Comparison of ENCODE assay signal across 13 cellular contexts in genomic region chr3:65030847-65031463, GRCh38.
A peak's percentile ranks its signal among the peaks of the same experiment; 100 is the strongest.
DNase-seq lines count a peak whose midpoint lies in the region; ATAC-seq, FAIRE-seq and TF ChIP-seq lines count a peak whose summit lies in the region.
"Had no signal": no experiment of that assay in that cellular context is flagged by ENCODE, and none has a peak within 500 bp of the region (broad histone marks: within the 10 kb centered on the region; RNA-seq: fewer than 3 reads in every experiment).

No MANE protein-coding gene starts in this region.

- H3K9ac ChIP-seq in HepG2 (ENCODE audit: insufficient read depth, low read depth, low read length): no peak overlapping the region

- no peak for TF ChIP-seq EP300 in HepG2 (IDR thresholded peaks at IDR 0.05; ENCODE audit: low read depth in 2 of 2, low read length in 2 of 2)
- no peak for TF ChIP-seq EP300 in HepG2 (CRISPR knock-in tag; IDR thresholded peaks at IDR 0.05; ENCODE audit: borderline replicate concordance)

- no peaks in the 10 kb centered on the region for H3K9me3 ChIP-seq in SJCRH30 (replicated peaks)
- H3K9me3 ChIP-seq in mucosa of descending colon: no peaks in the 10 kb centered on the region
- H3K9me3 ChIP-seq in HepG2 (ENCODE audit: low read length): no peaks in the 10 kb centered on the region
- H3K9me3 ChIP-seq: HAP-1 had no signal

- peaks cover 4% of the 10 kb centered on the region for H3K36me3 Mint-ChIP-seq in type B pancreatic cell
- H3K36me3 Mint-ChIP-seq: naive B cell had no signal

- no peak for ATAC-seq in mucosa of descending colon
- ATAC-seq in HepG2: no peak

- CTCF ChIA-PET in HepG2 (lab: Yijun Ruan, JAX; ENCODE audit: low intra/inter-chr PET ratio, low total read pairs): no interaction called here

- POLR2A ChIA-PET in HepG2 (lab: Yijun Ruan, JAX): no interaction called here

- H3K27ac Mint-ChIP-seq in type B pancreatic cell: peak overlapping the region; percentile 3
- H3K27ac Mint-ChIP-seq: naive B cell; stimulated activated naive CD8-positive, alpha-beta T cell treated with anti-CD3 and anti-CD28 coated beads, Interleukin-15, Interleukin-2, amounts not matched to agents 100 ng/mL and 50 ng/mL, for 24 hours had no signal

- no peak overlapping the region for H2AFZ ChIP-seq in HepG2 (ENCODE audit: low read length)

- H3K79me2 ChIP-seq in HepG2 (ENCODE audit: insufficient read depth, low read length): no peaks in the 10 kb centered on the region

- H3K27ac ChIP-seq in SJCRH30 (no peak overlapping the region), coronary artery (no peak overlapping the region), HepG2 (ENCODE audit: extremely low read length, insufficient read depth, low read length) (no peak overlapping the region)
- H3K27ac ChIP-seq: VCaP had no signal

- TF ChIP-seq POLR2A in HepG2 (IDR thresholded peaks at IDR 0.05; ENCODE audit: insufficient read depth in 1 of 2, low read depth in 2 of 2, low read length in 2 of 2): no peak

- peaks cover 4% of the 10 kb centered on the region for H3K27me3 Mint-ChIP-seq in type B pancreatic cell
- H3K27me3 Mint-ChIP-seq: naive B cell; stimulated activated naive CD8-positive, alpha-beta T cell treated with anti-CD3 and anti-CD28 coated beads, Interleukin-15, Interleukin-2, amounts not matched to agents 100 ng/mL and 50 ng/mL, for 24 hours had no signal

- BruUV-seq in HepG2 (replicated peaks; lab: Mats Ljungman, UMichigan): no TSS peak

- peaks cover 11% of the 10 kb centered on the region for H3K9me3 Mint-ChIP-seq in type B pancreatic cell

- H3K27me3 ChIP-seq in SJCRH30: no peaks in the 10 kb centered on the region
- H3K27me3 ChIP-seq in HepG2 (ENCODE audit: control insufficient read depth in 1 of 2, insufficient read depth in 2 of 2, low read length in 2 of 2): no peaks in the 10 kb centered on the region; a peak in 1 of 5 replicates

- no peak for TF ChIP-seq RAD21 in HepG2 (CRISPR knock-in tag; IDR thresholded peaks at IDR 0.05)

- in situ Hi-C loops in HepG2 (cut with HindIII; ENCODE audit: extremely low pct_ligation_motif_present, low pct_unique_long_range_greater_than_20kb): no loop called here

- 10% methylated on average over 3 of the region's 3 CpGs for WGBS in HepG2 (ENCODE audit: low lambda C conversion rate)

- no peak overlapping the region for H3K4me3 Mint-ChIP-seq in type B pancreatic cell
- H3K4me3 Mint-ChIP-seq: naive B cell; stimulated activated naive CD8-positive, alpha-beta T cell treated with anti-CD3 and anti-CD28 coated beads, Interleukin-15, Interleukin-2, amounts not matched to agents 100 ng/mL and 50 ng/mL, for 24 hours had no signal

- H3K4me2 ChIP-seq in HepG2 (ENCODE audit: low read depth, low read length): no peak overlapping the region

- H3K4me3 ChIP-seq in SJCRH30: no peak overlapping the region
- H3K4me3 ChIP-seq in fibroblast of the aortic adventitia (ENCODE audit: low read depth, low read length): no peak overlapping the region
- H3K4me3 ChIP-seq in mucosa of descending colon: no peak overlapping the region
- H3K4me3 ChIP-seq in coronary artery: no peak overlapping the region
- H3K4me3 ChIP-seq in HepG2 (replicated peaks in 1 of 3; ENCODE audit: insufficient read depth in 1 of 3, low read depth in 2 of 3, low read length in 3 of 3): no peak overlapping the region
- H3K4me3 ChIP-seq: HAP-1 had no signal

- H3K4me1 ChIP-seq in SJCRH30 (peaks cover 10% of the 10 kb centered on the region), mucosa of descending colon (ENCODE audit: low read depth) (no peaks in the 10 kb centered on the region), HepG2 (ENCODE audit: insufficient read depth, low read length) (no peaks in the 10 kb centered on the region)
- H3K4me1 ChIP-seq: HAP-1 had no signal

- peak; percentile 24 for DNase-seq in SKM-1 treated with dmso at 0.1 percent for 144 hours (lab: John Stamatoyannopoulos, UW; ENCODE audit: unreplicated experiment)
- no peak for DNase-seq in SKM-1 (lab: John Stamatoyannopoulos, UW; ENCODE audit: unreplicated experiment)
- peak; percentile 18 to 52 for DNase-seq in SJCRH30
- DNase-seq in fibroblast of the aortic adventitia (ENCODE audit: low read depth): peak; percentile 24
- no peak for DNase-seq in type B pancreatic cell (ENCODE audit: extremely low spot score, unreplicated experiment)
- DNase-seq in mucosa of descending colon: no peak
- no peak for DNase-seq in coronary artery (ENCODE audit: low spot score)
- no peak for DNase-seq in HepG2 (ENCODE audit: low spot score)
- DNase-seq: naive B cell, NCI-H146 had no signal

- intact Hi-C loops in mucosa of descending colon (cut with DNase I, micrococcal nuclease): no loop called here
- intact Hi-C loops in HepG2 (cut with micrococcal nuclease; ENCODE audit: unreplicated experiment): no loop called here

- H3K36me3 ChIP-seq in SJCRH30: no peaks in the 10 kb centered on the region
- no peaks in the 10 kb centered on the region for H3K36me3 ChIP-seq in mucosa of descending colon (ENCODE audit: low read depth)
- no peaks in the 10 kb centered on the region for H3K36me3 ChIP-seq in HepG2 (replicated peaks in 1 of 2; ENCODE audit: control insufficient read depth in 1 of 2, insufficient read depth in 2 of 2, low read length in 2 of 2)
- H3K36me3 ChIP-seq: HAP-1 had no signal

- no peak for FAIRE-seq in HepG2 (lab: Jason Lieb, UNC)

- H4K20me1 ChIP-seq in HepG2 (ENCODE audit: insufficient read depth, low read length): no peaks in the 10 kb centered on the region

- TF ChIP-seq CTCF in fibroblast of the aortic adventitia (IDR thresholded peaks at IDR 0.05; ENCODE audit: insufficient read depth, low read length) (no peak), type B pancreatic cell (conservative IDR thresholded peaks at IDR 0.05) (no peak), mucosa of descending colon (IDR thresholded peaks at IDR 0.05) (no peak), coronary artery (IDR thresholded peaks at IDR 0.05) (no peak), HepG2 (CRISPR knock-in tag; IDR thresholded peaks at IDR 0.05) (no peak)

- H3K4me1 Mint-ChIP-seq in type B pancreatic cell (ENCODE audit: unreplicated experiment): peaks cover 36% of the 10 kb centered on the region
- H3K4me1 Mint-ChIP-seq: naive B cell had no signal

TF ChIP-seq in HepG2, 621 proteins besides CTCF, POLR2A, EP300 and RAD21 (continues in another document):
- TF ChIP-seq JDP2 (CRISPR knock-in tag; IDR thresholded peaks at IDR 0.05; ENCODE audit: borderline replicate concordance): no peak
- no peak for TF ChIP-seq ATF4 (CRISPR knock-in tag; IDR thresholded peaks at IDR 0.05)
- no peak for TF ChIP-seq TGIF2 (CRISPR knock-in tag; IDR thresholded peaks at IDR 0.05)
- TF ChIP-seq ZNF101 (CRISPR knock-in tag; IDR thresholded peaks at IDR 0.05; ENCODE audit: borderline replicate concordance, low read depth): no peak
- no peak for TF ChIP-seq GABPB1 (CRISPR knock-in tag; IDR thresholded peaks at IDR 0.05)
- TF ChIP-seq ZMYM2 (CRISPR knock-in tag; IDR thresholded peaks at IDR 0.05): no peak
- no peak for TF ChIP-seq ZFY (CRISPR knock-in tag; IDR thresholded peaks at IDR 0.05)
- no peak for TF ChIP-seq MXD3 (CRISPR knock-in tag; IDR thresholded peaks at IDR 0.05)
- TF ChIP-seq ZNF772 (CRISPR knock-in tag; IDR thresholded peaks at IDR 0.05): no peak
- TF ChIP-seq DRAP1 (CRISPR knock-in tag; IDR thresholded peaks at IDR 0.05): no peak
- TF ChIP-seq ZNF784 (CRISPR knock-in tag; IDR thresholded peaks at IDR 0.05; ENCODE audit: borderline replicate concordance): no peak
- no peak for TF ChIP-seq SRSF4 (IDR thresholded peaks at IDR 0.05; ENCODE audit: low read depth, low read length, poor library complexity, severe bottlenecking)
- TF ChIP-seq HNRNPK (IDR thresholded peaks at IDR 0.05; ENCODE audit: low read depth, low read length, poor library complexity, severe bottlenecking): no peak
- TF ChIP-seq EZH2 (conservative IDR thresholded peaks at IDR 0.05; ENCODE audit: low read depth, low read length): no peak
- TF ChIP-seq BCL6 (CRISPR knock-in tag; IDR thresholded peaks at IDR 0.05): no peak
- no peak for TF ChIP-seq CSRNP1 (CRISPR knock-in tag; IDR thresholded peaks at IDR 0.05)
- no peak for TF ChIP-seq ZNF496 (CRISPR knock-in tag; IDR thresholded peaks at IDR 0.05; ENCODE audit: insufficient replicate concordance)
- no peak for TF ChIP-seq RELA (CRISPR knock-in tag; IDR thresholded peaks at IDR 0.05)

Comparison
In these comparisons a context has a peak if more than half of its experiments do, and no peak if none do; other contexts are left out.
1. DNase-seq: peak in SKM-1 treated with dmso at 0.1 percent for 144 hours (single experiment), SJCRH30 (2 of 2) and fibroblast of the aortic adventitia (single experiment); none in SKM-1 (single experiment), type B pancreatic cell (single experiment), mucosa of descending colon (0 of 3), coronary artery (single experiment) and HepG2 (single experiment).